1 cellular context compared by ENCODE assay signal in genomic region chr21:44949161-44950015, GRCh38.
TF ChIP-seq lines count a peak whose summit lies in the region.

No MANE protein-coding gene starts in this region.

TF ChIP-seq in GM12878, 131 proteins besides CTCF, POLR2A, EP300 and RAD21 (continued from another document):
- TF ChIP-seq TCF12 (IDR thresholded peaks at IDR 0.05; ENCODE audit: low read depth, low read length), result 0 out of 2 replicates have a peak, but pooled peaks have one; percentile 49
- no peak for TF ChIP-seq NR2C1 (IDR thresholded peaks at IDR 0.05)
- 0 out of 2 replicates have a peak, but pooled peaks have one; percentile 21 for TF ChIP-seq IRF4 (IDR thresholded peaks at IDR 0.05; ENCODE audit: low read depth, low read length)
- TF ChIP-seq YY1 (IDR thresholded peaks at IDR 0.05; ENCODE audit: low read depth, low read length), result peak; percentile 54
- 0 out of 2 replicates have a peak, but pooled peaks have one; percentile 36 for TF ChIP-seq EED (IDR thresholded peaks at IDR 0.05; ENCODE audit: low read depth)
- 0 out of 2 replicates have a peak, but pooled peaks have one; percentile 43 for TF ChIP-seq GATAD2B (conservative IDR thresholded peaks at IDR 0.05; ENCODE audit: low read depth)
- no peak for TF ChIP-seq BMI1 (IDR thresholded peaks at IDR 0.05; ENCODE audit: borderline replicate concordance)
